In the genomic region with DNA sequence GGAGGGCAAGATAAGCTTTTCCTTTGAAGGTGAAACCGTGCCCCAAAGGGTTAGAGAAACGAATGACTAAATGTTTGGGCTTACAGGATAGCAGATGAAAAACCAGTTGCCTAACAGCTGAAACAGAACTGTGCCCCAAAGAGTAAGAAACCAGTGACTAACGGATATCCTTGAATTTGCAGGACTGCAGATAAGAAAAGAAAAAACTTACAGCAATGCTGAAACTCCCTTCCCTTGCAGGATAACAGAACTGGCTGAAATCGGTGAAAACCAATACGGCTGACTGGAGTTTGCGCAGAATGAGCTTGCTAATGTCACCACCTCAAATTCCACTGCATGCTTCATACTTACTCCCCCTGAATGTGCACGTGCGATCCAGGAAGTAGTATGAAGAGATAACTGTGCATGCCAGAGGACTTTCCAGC, we compare ENCODE assay signal across 28 cellular contexts.
DNase-seq lines count a peak whose midpoint lies in the region; ATAC-seq, FAIRE-seq and TF ChIP-seq lines count a peak whose summit lies in the region.
"Had no signal": no experiment of that assay in that cellular context is flagged by ENCODE, and none has a peak within 500 bp of the region (broad histone marks: within the 10 kb centered on the region; RNA-seq: fewer than 3 reads in every experiment).

No MANE protein-coding gene starts in this region.

- TF ChIP-seq CTCF in mammary epithelial cell (conservative IDR thresholded peaks at IDR 0.05 in 1 of 2, IDR thresholded peaks at IDR 0.05 in 1 of 2; ENCODE audit: extremely low read depth in 1 of 2, insufficient read depth in 1 of 2, low read depth in 1 of 2, low read length in 2 of 2) (no peak), MCF 10A (IDR thresholded peaks at IDR 0.05; ENCODE audit: unreplicated experiment) (no peak), bronchial epithelial cell (IDR thresholded peaks at IDR 0.05; ENCODE audit: insufficient read depth, low read length, severe bottlenecking) (no peak), fibroblast of villous mesenchyme (IDR thresholded peaks at IDR 0.05; ENCODE audit: insufficient read depth, low read depth, low read length) (no peak), testis (IDR thresholded peaks at IDR 0.05) (no peak), SK-N-SH (IDR thresholded peaks at IDR 0.05) (no peak), prostate gland (IDR thresholded peaks at IDR 0.05) (no peak)

- no peak for TF ChIP-seq RAD21 in SK-N-SH (IDR thresholded peaks at IDR 0.05; ENCODE audit: low read length)

- 9% methylated on average over 8 of the region's 8 CpGs for whole genome bisulfite sequencing in mammary epithelial cell (ENCODE audit: low coverage, missing lambda C conversion rate)
- WGBS in testis, 2 donors = 26 to 36% methylated on average over 8 of the region's 8 CpGs
- 43% methylated on average over 8 of the region's 8 CpGs for WGBS in SK-N-SH (ENCODE audit: low lambda C conversion rate)
- whole genome bisulfite sequencing in prostate gland = 49% methylated on average over 8 of the region's 8 CpGs

- FAIRE-seq in bronchial epithelial cell (lab: Jason Lieb, UNC) = peak; percentile 85
- FAIRE-seq: A204.1, astrocyte, small intestine had no signal

- peaks cover 12% of the 10 kb centered on the region for H3K27me3 ChIP-seq in mammary epithelial cell (ENCODE audit: insufficient read depth, low read length)
- peaks cover 11% of the 10 kb centered on the region for H3K27me3 ChIP-seq in bronchial epithelial cell (ENCODE audit: control insufficient read depth, insufficient read depth, low read length)
- H3K27me3 ChIP-seq in testis = no peaks in the 10 kb centered on the region
- H3K27me3 ChIP-seq in SK-N-SH (ENCODE audit: insufficient read depth) = peaks cover 24% of the 10 kb centered on the region; the same call in 1 of the 2 replicates
- no peaks in the 10 kb centered on the region for H3K27me3 ChIP-seq in prostate gland (replicated peaks; ENCODE audit: insufficient read depth)

- intact Hi-C loops in mammary epithelial cell (cut with micrococcal nuclease) = no loop called here
- intact Hi-C loops in MCF 10A (cut with micrococcal nuclease) = no loop called here
- intact Hi-C loops in testis (cut with DNase I; ENCODE audit: low total_unique reads) = no loop called here
- intact Hi-C loops in prostate gland (cut with DNase I) = no loop called here

- H3K9ac ChIP-seq in mammary epithelial cell (ENCODE audit: insufficient read depth, low read length) = no peak overlapping the region
- no peak overlapping the region for H3K9ac ChIP-seq in SK-N-SH

- H3K4me1 Mint-ChIP-seq in MCF 10A (ENCODE audit: insufficient read depth, unreplicated experiment) = no peaks in the 10 kb centered on the region
- H3K4me1 Mint-ChIP-seq: nephron, T-helper 17 cell had no signal

- H3K9me3 ChIP-seq in mammary epithelial cell (replicated peaks; ENCODE audit: insufficient read depth, low read length) (no peaks in the 10 kb centered on the region), testis (no peaks in the 10 kb centered on the region), SK-N-SH (no peaks in the 10 kb centered on the region), prostate gland (no peaks in the 10 kb centered on the region)
- H3K9me3 ChIP-seq: upper lobe of right lung had no signal

- CTCF ChIA-PET in mammary epithelial cell (lab: Charles Lee; ENCODE audit: low non-redundant PET) (interaction anchor here (0.5 kb wide), 1 partner anchor 521 kb away, joined by 12 read pairs; no protein-coding TSS in a partner anchor), MCF 10A (lab: Yijun Ruan, JAX) (interaction anchor here (0.8 to 1.1 kb wide), 2 partner anchors 53 to 656 kb away, joined by 3 to 6 read pairs; no protein-coding TSS in a partner anchor), SK-N-SH (lab: Yijun Ruan, JAX) (no interaction called here)

- H3F3A ChIP-seq in SK-N-SH (replicated peaks; ENCODE audit: insufficient read depth) = no peaks in the 10 kb centered on the region

- BruUV-seq in mammary epithelial cell (replicated peaks; lab: Mats Ljungman, UMichigan) = no TSS peak
- BruUV-seq in MCF 10A (replicated peaks; lab: Mats Ljungman, UMichigan) = no TSS peak

- in situ Hi-C loops in mammary epithelial cell (cut with MboI; ENCODE audit: low sequenced_read_pairs in 2 of 2) = no loop called here

- TF ChIP-seq EP300 in SK-N-SH (IDR thresholded peaks at IDR 0.05; ENCODE audit: borderline replicate concordance in 1 of 2, low read depth in 1 of 2, low read length in 1 of 2) = no peak

- no peaks in the 10 kb centered on the region for H3K36me3 Mint-ChIP-seq in MCF 10A (ENCODE audit: insufficient read depth, unreplicated experiment)
- H3K36me3 Mint-ChIP-seq: activated naive CD8-positive, alpha-beta T cell treated with anti-CD3 and anti-CD28 coated beads, Interleukin-2, amount 10 ng/mL, durations not matched to agents 7 days and 5 days had no signal

- no peaks in the 10 kb centered on the region for H3K36me3 ChIP-seq in mammary epithelial cell (ENCODE audit: insufficient read depth, low read length)
- H3K36me3 ChIP-seq in bronchial epithelial cell (ENCODE audit: control insufficient read depth, insufficient read depth, low read length) = no peaks in the 10 kb centered on the region
- H3K36me3 ChIP-seq in testis (ENCODE audit: low read depth, missing control alignments) = no peaks in the 10 kb centered on the region
- H3K36me3 ChIP-seq in SK-N-SH (replicated peaks in 1 of 2; ENCODE audit: control insufficient read depth in 1 of 2, insufficient read depth in 2 of 2, low read length in 1 of 2) = no peaks in the 10 kb centered on the region
- H3K36me3 ChIP-seq in prostate gland = no peaks in the 10 kb centered on the region
- H3K36me3 ChIP-seq: upper lobe of right lung had no signal

- H3K27ac Mint-ChIP-seq in MCF 10A (ENCODE audit: low read depth, unreplicated experiment) = no peak overlapping the region
- H3K27ac Mint-ChIP-seq: activated naive CD8-positive, alpha-beta T cell treated with anti-CD3 and anti-CD28 coated beads, Interleukin-2, amount 10 ng/mL, durations not matched to agents 7 days and 5 days; nephron; T-helper 17 cell had no signal

- H2AFZ ChIP-seq in mammary epithelial cell (ENCODE audit: low read depth, low read length) (no peak overlapping the region), SK-N-SH (ENCODE audit: low read depth) (no peak overlapping the region)

- no peaks in the 10 kb centered on the region for H4K20me1 ChIP-seq in mammary epithelial cell (ENCODE audit: insufficient read depth, low read length)
- H4K20me1 ChIP-seq in SK-N-SH (ENCODE audit: insufficient read depth) = no peaks in the 10 kb centered on the region

- ATAC-seq in HG02759 (IDR thresholded peaks at IDR 0.05; ENCODE audit: unreplicated experiment) = no peak
- ATAC-seq: T-helper 17 cell, upper lobe of right lung had no signal

- TF ChIP-seq POLR2A in testis (IDR thresholded peaks at IDR 0.05) (no peak), prostate gland (IDR thresholded peaks at IDR 0.05) (no peak)

- DNase-seq in mammary epithelial cell (peak; percentile 93), MCF 10A (ENCODE audit: unreplicated experiment) (no peak), bronchial epithelial cell (ENCODE audit: low read depth) (peak; percentile 86), fibroblast of villous mesenchyme (ENCODE audit: low read depth) (peak; percentile 5), testis (peak; percentile 52), SK-N-SH (no peak), prostate gland (ENCODE audit: low spot score) (no peak)
- DNase-seq: activated gamma-delta T cell treated with Interleukin-2 at 50 U/mL for 16 hours; activated naive CD8-positive, alpha-beta T cell treated with anti-CD3 and anti-CD28 coated beads, Interleukin-2, amount 10 ng/mL, durations not matched to agents 7 days and 5 days; activated T-cell treated with anti-CD3 and anti-CD28 coated beads for 4 hours; central memory CD4-positive, alpha-beta T cell; HCEC 1CT; MV-4-11; NCI-H1436; NCI-H2081; NCI-H524 treated with DMSO at 0.1 percent for 48 hours; NK-92 treated with Interleukin-12 subunit alpha and Interleukin-12 subunit beta, amount 100 ng/mL, for 24 hours; retina; small intestine; stimulated activated naive CD4-positive, alpha-beta T cell; T-helper 17 cell; upper lobe of right lung had no signal

- no peak overlapping the region for H3K27ac ChIP-seq in mammary epithelial cell (ENCODE audit: insufficient read depth, low read depth, low read length)
- no peak overlapping the region for H3K27ac ChIP-seq in testis
- H3K27ac ChIP-seq in SK-N-SH (ENCODE audit: low read depth in 2 of 2, low read length in 1 of 2) = no peak overlapping the region
- H3K27ac ChIP-seq in prostate gland = no peak overlapping the region
- H3K27ac ChIP-seq: SK-N-MC, upper lobe of right lung had no signal

- POLR2A ChIA-PET in MCF 10A (lab: Yijun Ruan, JAX) = interaction anchor here (0.7 to 1.0 kb wide), 2 partner anchors 71 to 189 kb away, joined by 3 read pairs; no protein-coding TSS in a partner anchor
- POLR2A ChIA-PET in SK-N-SH (lab: Yijun Ruan, JAX) = no interaction called here

- H3K79me2 ChIP-seq in mammary epithelial cell (ENCODE audit: insufficient read depth, low read length) (no peaks in the 10 kb centered on the region), SK-N-SH (ENCODE audit: insufficient read depth) (no peaks in the 10 kb centered on the region)

- no peak overlapping the region for H3K4me3 ChIP-seq in mammary epithelial cell (replicated peaks in 1 of 3; ENCODE audit: insufficient read depth in 1 of 3, low read depth in 2 of 3, low read length in 3 of 3)
- no peak overlapping the region for H3K4me3 ChIP-seq in bronchial epithelial cell (ENCODE audit: low read depth, low read length)
- no peak overlapping the region for H3K4me3 ChIP-seq in fibroblast of villous mesenchyme (ENCODE audit: low read depth, low read length)
- no peak overlapping the region for H3K4me3 ChIP-seq in testis
- no peak overlapping the region for H3K4me3 ChIP-seq in SK-N-SH (ENCODE audit: low read depth in 2 of 2, low read length in 1 of 2)
- H3K4me3 ChIP-seq in prostate gland = no peak overlapping the region
- H3K4me3 ChIP-seq: lung, SK-N-MC, upper lobe of right lung had no signal

- no peaks in the 10 kb centered on the region for H3K9me2 ChIP-seq in SK-N-SH

- no peak overlapping the region for H3K4me2 ChIP-seq in mammary epithelial cell (ENCODE audit: insufficient read depth, low read depth, low read length)
- no peak overlapping the region for H3K4me2 ChIP-seq in SK-N-SH

- no peaks in the 10 kb centered on the region for H3K9me3 Mint-ChIP-seq in MCF 10A (ENCODE audit: unreplicated experiment)
- H3K9me3 Mint-ChIP-seq: activated naive CD8-positive, alpha-beta T cell treated with anti-CD3 and anti-CD28 coated beads, Interleukin-2, amount 10 ng/mL, durations not matched to agents 7 days and 5 days had no signal

- dilution Hi-C loops in mammary epithelial cell (cut with HindIII; ENCODE audit: low sequenced_read_pairs) = no loop called here

- no peaks in the 10 kb centered on the region for H3K4me1 ChIP-seq in mammary epithelial cell (ENCODE audit: insufficient read depth, low read length)
- H3K4me1 ChIP-seq in testis = no peaks in the 10 kb centered on the region
- H3K4me1 ChIP-seq in SK-N-SH (ENCODE audit: control insufficient read depth in 1 of 2, insufficient read depth in 2 of 2, low read depth in 1 of 2, low read length in 1 of 2) = no peaks in the 10 kb centered on the region
- no peaks in the 10 kb centered on the region for H3K4me1 ChIP-seq in prostate gland (replicated peaks)
- H3K4me1 ChIP-seq: upper lobe of right lung had no signal

- peaks cover 44% of the 10 kb centered on the region for H3K27me3 Mint-ChIP-seq in MCF 10A (ENCODE audit: insufficient read depth, unreplicated experiment)

- H3K4me3 Mint-ChIP-seq in MCF 10A (ENCODE audit: unreplicated experiment) = no peak overlapping the region
- H3K4me3 Mint-ChIP-seq: activated naive CD8-positive, alpha-beta T cell treated with anti-CD3 and anti-CD28 coated beads, Interleukin-2, amount 10 ng/mL, durations not matched to agents 7 days and 5 days; nephron; T-helper 17 cell had no signal

Comparison
In these comparisons a context has a peak if more than half of its experiments do, and no peak if none do; other contexts are left out.
1. DNase-seq: peak in mammary epithelial cell (single experiment), bronchial epithelial cell (single experiment), fibroblast of villous mesenchyme (single experiment) and testis (single experiment); none in MCF 10A (single experiment), SK-N-SH (single experiment) and prostate gland (single experiment).